ENCODE assay signal across 8 cellular contexts in the genomic region with DNA sequence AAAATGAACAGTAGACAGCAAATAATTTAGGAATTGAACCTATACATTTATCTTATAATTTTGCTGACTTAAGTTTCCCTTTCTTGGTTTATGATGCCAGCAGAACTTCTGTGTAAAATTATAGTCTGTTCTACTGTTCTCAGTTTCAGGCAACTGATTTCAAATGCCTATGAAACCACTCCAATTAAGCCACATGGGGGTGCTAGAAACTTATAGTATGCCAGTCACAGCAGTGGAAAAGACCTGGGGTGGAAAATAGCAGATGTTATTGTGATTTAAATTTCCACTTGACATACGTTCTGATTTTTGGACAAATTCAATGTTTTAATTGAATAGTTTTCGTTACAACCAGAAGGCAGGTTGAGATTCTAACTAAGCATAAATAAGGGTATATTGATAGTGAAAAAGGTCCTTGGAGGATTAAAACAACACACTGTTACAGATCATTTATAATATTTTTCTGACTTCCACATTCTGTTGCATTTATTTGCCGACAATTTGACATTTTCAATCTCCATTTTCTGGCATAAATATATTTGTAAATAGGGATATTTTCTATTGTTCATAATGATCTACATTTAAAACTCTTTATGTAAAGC.
DNase-seq lines count a peak whose midpoint lies in the region; ATAC-seq and TF ChIP-seq lines count a peak whose summit lies in the region.

No MANE protein-coding gene starts in this region.

- no peak for TF ChIP-seq POLR2A in body of pancreas (IDR thresholded peaks at IDR 0.05)

- no peaks in the 10 kb centered on the region for H3K27me3 ChIP-seq in body of pancreas
- no peaks in the 10 kb centered on the region for H3K27me3 ChIP-seq in mesenchymal stem cell (ENCODE audit: control insufficient read depth in 1 of 2, insufficient read depth in 1 of 2, low read length in 2 of 2)

- H2AK5ac ChIP-seq in mesenchymal stem cell (ENCODE audit: low read length, severe bottlenecking) = no peak overlapping the region

- H3K9me3 Mint-ChIP-seq in T-helper 2 cell treated with Interferon-gamma antibody and Interleukin-4, amounts not matched to agents 5 μg/mL and 100 μg/mL, for 36 hours = no peaks in the 10 kb centered on the region

- no peaks in the 10 kb centered on the region for H3K36me3 Mint-ChIP-seq in T-helper 2 cell treated with Interferon-gamma antibody and Interleukin-4, amounts not matched to agents 5 μg/mL and 100 μg/mL, for 36 hours (ENCODE audit: low read depth)

- H3K23ac ChIP-seq in mesenchymal stem cell (ENCODE audit: low read length in 2 of 2) = no peak overlapping the region

- H4K8ac ChIP-seq in mesenchymal stem cell (ENCODE audit: low read length) = no peak overlapping the region

- H3K4me1 ChIP-seq in body of pancreas (no peaks in the 10 kb centered on the region), mesenchymal stem cell (ENCODE audit: control insufficient read depth, insufficient read depth, low read depth, low read length) (no peaks in the 10 kb centered on the region)

- no peak overlapping the region for H2BK12ac ChIP-seq in mesenchymal stem cell (ENCODE audit: low read length in 2 of 2)

- DNase-seq in Ammon's horn (ENCODE audit: low spot score) = peak; percentile 84
- peak; percentile 94 for DNase-seq in NCI-H2171 treated with DMSO at 0.1 percent for 48 hours (lab: John Stamatoyannopoulos, UW)
- peak; percentile 14 to 56 (median 24) for DNase-seq in body of pancreas
- peak; percentile 55 for DNase-seq in mesenchymal stem cell
- DNase-seq in GDM1 (lab: John Stamatoyannopoulos, UW) = no peak
- no peak for DNase-seq in T-helper 2 cell treated with Interferon-gamma antibody and Interleukin-4, amounts not matched to agents 5 μg/mL and 100 μg/mL, for 36 hours (ENCODE audit: low spot score)

- intact Hi-C loops in body of pancreas (cut with DNase I) = no loop called here

- ATAC-seq in GM18868 (IDR thresholded peaks at IDR 0.05; ENCODE audit: unreplicated experiment) (peak; percentile 90), HG03175 (IDR thresholded peaks at IDR 0.05; ENCODE audit: unreplicated experiment) (peak; percentile 81), body of pancreas (peak; percentile 81)

- no peaks in the 10 kb centered on the region for H3K36me3 ChIP-seq in body of pancreas (replicated peaks in 1 of 2; ENCODE audit: insufficient read depth in 1 of 2, low read depth in 2 of 2)
- H3K36me3 ChIP-seq in mesenchymal stem cell (ENCODE audit: control insufficient read depth in 1 of 2, insufficient read depth in 2 of 2, low read depth in 1 of 2, low read length in 2 of 2) = no peaks in the 10 kb centered on the region

- no peak overlapping the region for H3K9ac ChIP-seq in mesenchymal stem cell (ENCODE audit: low read length)

- H3K4me2 ChIP-seq in mesenchymal stem cell (ENCODE audit: low read length, poor library complexity, severe bottlenecking) = no peak overlapping the region

- no peak overlapping the region for H4K91ac ChIP-seq in mesenchymal stem cell (ENCODE audit: low read length)

- H3K27ac Mint-ChIP-seq in T-helper 2 cell treated with Interferon-gamma antibody and Interleukin-4, amounts not matched to agents 5 μg/mL and 100 μg/mL, for 36 hours = no peak overlapping the region

- H3K4me1 Mint-ChIP-seq in T-helper 2 cell treated with Interferon-gamma antibody and Interleukin-4, amounts not matched to agents 5 μg/mL and 100 μg/mL, for 36 hours (ENCODE audit: low read depth) = no peaks in the 10 kb centered on the region

- no peaks in the 10 kb centered on the region for H3K79me1 ChIP-seq in mesenchymal stem cell (replicated peaks; ENCODE audit: low read length, poor library complexity, severe bottlenecking)

- no peak overlapping the region for H3K4me3 Mint-ChIP-seq in T-helper 2 cell treated with Interferon-gamma antibody and Interleukin-4, amounts not matched to agents 5 μg/mL and 100 μg/mL, for 36 hours

- peak; percentile 38 to 75 (median 67) for TF ChIP-seq CTCF in body of pancreas (IDR thresholded peaks at IDR 0.05)

- H3K18ac ChIP-seq in mesenchymal stem cell (ENCODE audit: low read depth in 1 of 2, low read length in 2 of 2) = no peak overlapping the region

- no peak overlapping the region for H3K4ac ChIP-seq in mesenchymal stem cell (ENCODE audit: low read depth in 1 of 2, low read length in 2 of 2)

- 4 to 7% methylated on average over 3 of the region's 3 CpGs for WGBS in body of pancreas, 2 donors
- 17% methylated on average over 2 of the region's 3 CpGs for WGBS in mesenchymal stem cell

- H2BK15ac ChIP-seq in mesenchymal stem cell (ENCODE audit: low read depth, poor library complexity, severe bottlenecking) = no peak overlapping the region

- H2AFZ ChIP-seq in mesenchymal stem cell (ENCODE audit: low read depth, low read length) = no peak overlapping the region

- no peak overlapping the region for H3K27ac ChIP-seq in body of pancreas
- H3K27ac ChIP-seq in mesenchymal stem cell (ENCODE audit: low read length, poor library complexity, severe bottlenecking) = no peak overlapping the region

- H3K9me3 ChIP-seq in body of pancreas (no peaks in the 10 kb centered on the region), mesenchymal stem cell (ENCODE audit: control insufficient read depth, low read length) (no peaks in the 10 kb centered on the region)

- H3K27me3 Mint-ChIP-seq in T-helper 2 cell treated with Interferon-gamma antibody and Interleukin-4, amounts not matched to agents 5 μg/mL and 100 μg/mL, for 36 hours (ENCODE audit: low read depth) = no peaks in the 10 kb centered on the region

- H2BK5ac ChIP-seq in mesenchymal stem cell (ENCODE audit: low read depth, low read length, poor library complexity, severe bottlenecking) = no peak overlapping the region

- H2BK120ac ChIP-seq in mesenchymal stem cell (ENCODE audit: low read depth, low read length) = no peak overlapping the region

- H3K4me3 ChIP-seq in body of pancreas (no peak overlapping the region), mesenchymal stem cell (ENCODE audit: insufficient read depth in 1 of 2, low read depth in 1 of 2, low read length in 2 of 2) (no peak overlapping the region)

- no peak overlapping the region for H3K14ac ChIP-seq in mesenchymal stem cell (ENCODE audit: low read length in 2 of 2)

Comparison
In these comparisons a context has a peak if more than half of its experiments do, and no peak if none do; other contexts are left out.
1. DNase-seq: peak in Ammon's horn (single experiment), NCI-H2171 treated with DMSO at 0.1 percent for 48 hours (single experiment), body of pancreas (4 of 4) and mesenchymal stem cell (single experiment); none in GDM1 (single experiment) and T-helper 2 cell treated with Interferon-gamma antibody and Interleukin-4, amounts not matched to agents 5 μg/mL and 100 μg/mL, for 36 hours (single experiment).
2. Peak in every context shown above with its lines, with median percentiles within 50 percentile points of each other: ATAC-seq.